Comparison of ENCODE assay signal across 8 cellular contexts in genomic region chr1:117674521-117675400, GRCh38.
DNase-seq lines count a peak whose midpoint lies in the region; ATAC-seq and TF ChIP-seq lines count a peak whose summit lies in the region.

No MANE protein-coding gene starts in this region.

- H3K23me2 ChIP-seq in H9 (ENCODE audit: insufficient read length, low read depth, low read length, poor library complexity, severe bottlenecking), result no peaks in the 10 kb centered on the region

- no peaks in the 10 kb centered on the region for H3K36me3 ChIP-seq in Peyer's patch

- no peaks in the 10 kb centered on the region for H3K36me3 Mint-ChIP-seq in H9 (ENCODE audit: insufficient read depth in 1 of 3, low read depth in 3 of 3)
- no peaks in the 10 kb centered on the region for H3K36me3 Mint-ChIP-seq in stimulated activated effector memory CD8-positive, alpha-beta T cell treated with anti-CD3 and anti-CD28 coated beads, Interleukin-12 subunit alpha, Interleukin-12 subunit beta, amount 100 ng/mL, for 72 hours

- H4K5ac ChIP-seq in H9 (ENCODE audit: insufficient read length, low read depth, low read length), result no peak overlapping the region

- no peaks in the 10 kb centered on the region for H3K79me2 ChIP-seq in H9 (ENCODE audit: insufficient read depth, low read length)

- peak; percentile 85 for TF ChIP-seq CTCF in GM12875 (IDR thresholded peaks at IDR 0.05; ENCODE audit: borderline replicate concordance, insufficient read depth, low read depth, low read length)
- TF ChIP-seq CTCF in H9 (conservative IDR thresholded peaks at IDR 0.05), result peak; percentile 41; the same call in 2 of the 3 replicates
- peak; percentile 1 to 60 (median 16) for TF ChIP-seq CTCF in Peyer's patch (IDR thresholded peaks at IDR 0.05)

- H3K4ac ChIP-seq in H9 (ENCODE audit: low read depth, low read length), result no peak overlapping the region

- no peak overlapping the region for H3K23ac ChIP-seq in H9 (ENCODE audit: insufficient read length, low read depth, low read length)

- H4K91ac ChIP-seq in H9 (ENCODE audit: insufficient read length, low read depth, low read length), result no peak overlapping the region

- no peak overlapping the region for H3K4me3 Mint-ChIP-seq in H9
- H3K4me3 Mint-ChIP-seq in stimulated activated effector memory CD8-positive, alpha-beta T cell treated with anti-CD3 and anti-CD28 coated beads, Interleukin-12 subunit alpha, Interleukin-12 subunit beta, amount 100 ng/mL, for 72 hours, result no peak overlapping the region

- H3K4me3 ChIP-seq in GM12875 (ENCODE audit: low read depth, low read length) (no peak overlapping the region), Peyer's patch (no peak overlapping the region)

- no peak overlapping the region for H3K9ac ChIP-seq in H9 (ENCODE audit: extremely low read depth, insufficient read length, low read length)

- DNase-seq in H9 (peak; percentile 32), Peyer's patch (peak in 2 of 3 donors; percentile 65 to 82), cerebellar cortex (ENCODE audit: low spot score) (peak; percentile 7), LoVo (ENCODE audit: low spot score) (no peak)
- peak in 1 of 2 donors; percentile 67 for DNase-seq in stimulated activated effector memory CD8-positive, alpha-beta T cell treated with anti-CD3 and anti-CD28 coated beads, Interleukin-12 subunit alpha, Interleukin-12 subunit beta, amount 100 ng/mL, for 72 hours (ENCODE audit: low spot score in 2 of 2)

- H3K79me1 ChIP-seq in H9 (ENCODE audit: insufficient read depth, low read depth, low read length, poor library complexity, severe bottlenecking), result no peaks in the 10 kb centered on the region

- H3T11ph ChIP-seq in H9 (ENCODE audit: low read length), result no peak overlapping the region

- no peak overlapping the region for H3K14ac ChIP-seq in H9 (ENCODE audit: insufficient read depth, low read length)

- H3K18ac ChIP-seq in H9 (ENCODE audit: insufficient read length, low read depth, low read length), result no peak overlapping the region

- H3K9me3 Mint-ChIP-seq in H9, result no peaks in the 10 kb centered on the region
- H3K9me3 Mint-ChIP-seq in stimulated activated effector memory CD8-positive, alpha-beta T cell treated with anti-CD3 and anti-CD28 coated beads, Interleukin-12 subunit alpha, Interleukin-12 subunit beta, amount 100 ng/mL, for 72 hours, result no peaks in the 10 kb centered on the region

- peaks cover 1% of the 10 kb centered on the region for H3K27me3 Mint-ChIP-seq in H9 (ENCODE audit: low read depth)

- H3K27ac Mint-ChIP-seq in H9, result peak overlapping the region in 1 of 3 experiments; percentile 5; a peak in 1 of 7 replicates
- peak overlapping the region; percentile 48 for H3K27ac Mint-ChIP-seq in stimulated activated effector memory CD8-positive, alpha-beta T cell treated with anti-CD3 and anti-CD28 coated beads, Interleukin-12 subunit alpha, Interleukin-12 subunit beta, amount 100 ng/mL, for 72 hours

- no peaks in the 10 kb centered on the region for H4K20me1 ChIP-seq in H9 (ENCODE audit: control insufficient read depth, insufficient read depth, insufficient read length)

- H2BK5ac ChIP-seq in H9 (ENCODE audit: insufficient read length, low read length), result no peak overlapping the region

- H2BK12ac ChIP-seq in H9 (ENCODE audit: insufficient read length, low read depth, low read length), result no peak overlapping the region

- H2BK120ac ChIP-seq in H9 (ENCODE audit: low read depth, low read length, poor library complexity, severe bottlenecking), result no peak overlapping the region

- H3K56ac ChIP-seq in H9 (ENCODE audit: insufficient read length, low read depth, low read length), result no peak overlapping the region

- no peak overlapping the region for H2AFZ ChIP-seq in H9 (ENCODE audit: low read length)

- H3K27me3 ChIP-seq in H9 (ENCODE audit: insufficient read depth, low read length), result no peaks in the 10 kb centered on the region
- no peaks in the 10 kb centered on the region for H3K27me3 ChIP-seq in Peyer's patch

- no peak overlapping the region for H2BK15ac ChIP-seq in H9 (ENCODE audit: low read depth, low read length)

- peaks cover 28 to 34% of the 10 kb centered on the region in 2 experiments for H3K4me1 Mint-ChIP-seq in H9
- peaks cover 29% of the 10 kb centered on the region for H3K4me1 Mint-ChIP-seq in stimulated activated effector memory CD8-positive, alpha-beta T cell treated with anti-CD3 and anti-CD28 coated beads, Interleukin-12 subunit alpha, Interleukin-12 subunit beta, amount 100 ng/mL, for 72 hours

- no peak overlapping the region for H2BK20ac ChIP-seq in H9 (ENCODE audit: low read depth, low read length, poor library complexity, severe bottlenecking)

- H3K9me3 ChIP-seq in H9 (ENCODE audit: control insufficient read depth, low read depth, low read length), result no peaks in the 10 kb centered on the region
- H3K9me3 ChIP-seq in Peyer's patch, result no peaks in the 10 kb centered on the region

- no peak overlapping the region for H3K27ac ChIP-seq in H9 (ENCODE audit: insufficient read length, low read depth, low read length)
- no peak overlapping the region for H3K27ac ChIP-seq in Peyer's patch

- H3K4me1 ChIP-seq in H9 (ENCODE audit: insufficient read depth, low read length) (no peaks in the 10 kb centered on the region), Peyer's patch (peaks cover 0 to 35% (median 2%) of the 10 kb centered on the region in 4 donors)

- peak; percentile 75 for ATAC-seq in stimulated activated effector memory CD8-positive, alpha-beta T cell treated with anti-CD3 and anti-CD28 coated beads, Interleukin-12 subunit alpha, Interleukin-12 subunit beta, amount 100 ng/mL, for 72 hours
- ATAC-seq in GM21737 (IDR thresholded peaks at IDR 0.05; ENCODE audit: unreplicated experiment) (no peak), HG02970 (IDR thresholded peaks at IDR 0.05; ENCODE audit: low FRiP score, unreplicated experiment) (no peak)

- no peak overlapping the region for H3K4me2 ChIP-seq in H9 (ENCODE audit: insufficient read depth, insufficient read length, low read length)

- no peak overlapping the region for H2AK5ac ChIP-seq in H9 (ENCODE audit: insufficient read length, low read length)

- no CpG with 5 or more reads among the region's 10 CpGs for WGBS in H9 (ENCODE audit: extremely low coverage, insufficient read length, low lambda C conversion rate)

- TF ChIP-seq POLR2A in Peyer's patch (IDR thresholded peaks at IDR 0.05), result no peak

- H4K8ac ChIP-seq in H9 (replicated peaks; ENCODE audit: insufficient read length, low read depth, low read length), result no peak overlapping the region

Comparison
In these comparisons a context has a peak if more than half of its experiments do, and no peak if none do; other contexts are left out.
1. CTCF ChIP-seq: peak in every context shown above with its lines; median percentile 85 in GM12875; 41 in H9; 16 in Peyer's patch.